Comparison of ENCODE assay signal across 1 cellular context in genomic region chr16:1537763-1538289, GRCh38.
TF ChIP-seq lines count a peak whose summit lies in the region.

No MANE protein-coding gene starts in this region.

TF ChIP-seq in HepG2, 621 proteins besides CTCF, POLR2A, EP300 and RAD21 (continued from another document):
- TF ChIP-seq E2F1 (CRISPR knock-in tag; IDR thresholded peaks at IDR 0.05) = no peak
- no peak for TF ChIP-seq NR2C2 (CRISPR knock-in tag; IDR thresholded peaks at IDR 0.05; ENCODE audit: borderline replicate concordance)
- no peak for TF ChIP-seq ZNF260 (CRISPR knock-in tag; IDR thresholded peaks at IDR 0.05; ENCODE audit: borderline replicate concordance, low read depth)
- TF ChIP-seq TAF15 (IDR thresholded peaks at IDR 0.05; ENCODE audit: low read depth, low read length, poor library complexity, severe bottlenecking) = no peak
- TF ChIP-seq TAF1 (CRISPR knock-in tag; IDR thresholded peaks at IDR 0.05) = no peak
- TF ChIP-seq ZEB1 (IDR thresholded peaks at IDR 0.05; ENCODE audit: insufficient replicate concordance, low read depth) = no peak
- no peak for TF ChIP-seq CENPX (CRISPR knock-in tag; IDR thresholded peaks at IDR 0.05)
- no peak for TF ChIP-seq ZNF12 (CRISPR knock-in tag; IDR thresholded peaks at IDR 0.05)
- no peak for TF ChIP-seq ZNF33B (CRISPR knock-in tag; IDR thresholded peaks at IDR 0.05)
